9 cellular contexts compared by ENCODE assay signal in the genomic region with DNA sequence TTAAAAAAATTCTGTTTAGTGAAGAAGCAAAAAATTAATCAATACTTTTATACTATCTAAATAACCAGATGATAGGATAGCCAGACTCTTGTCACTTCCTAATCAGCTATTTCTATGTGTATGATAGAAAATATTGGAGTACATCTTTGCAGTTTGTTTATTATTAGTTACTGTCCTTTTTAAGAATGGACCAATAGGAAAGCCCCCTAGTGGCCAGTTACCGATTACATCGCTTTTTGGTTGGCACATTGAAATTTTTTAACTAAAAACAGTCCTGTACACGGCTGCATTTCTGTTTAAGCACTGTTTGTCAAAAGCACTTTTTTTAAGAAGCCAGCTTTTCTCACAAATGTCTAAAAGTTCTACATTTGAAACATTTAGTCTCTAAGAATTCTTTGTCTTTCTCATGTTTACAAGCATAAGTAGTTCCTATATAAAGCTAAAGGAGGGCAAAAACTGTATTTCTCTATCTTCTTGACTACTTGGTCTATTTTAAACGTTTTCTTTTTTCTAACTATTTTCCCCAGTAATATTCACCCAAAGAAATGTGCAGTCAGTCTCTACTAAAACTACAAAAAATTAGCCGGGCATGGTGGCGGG.
DNase-seq lines count a peak whose midpoint lies in the region; ATAC-seq, FAIRE-seq and TF ChIP-seq lines count a peak whose summit lies in the region.
"Had no signal": no experiment of that assay in that cellular context is flagged by ENCODE, and none has a peak within 500 bp of the region (broad histone marks: within the 10 kb centered on the region; RNA-seq: fewer than 3 reads in every experiment).

No MANE protein-coding gene starts in this region.

- no peak overlapping the region for H3K27ac Mint-ChIP-seq in CD8-positive, alpha-beta memory T cell

- no peaks in the 10 kb centered on the region for H3K9me3 ChIP-seq in Loucy (ENCODE audit: insufficient read depth, low read depth, low read length)
- no peaks in the 10 kb centered on the region for H3K9me3 ChIP-seq in kidney (ENCODE audit: control insufficient read depth in 1 of 2, low read length in 2 of 2)
- H3K9me3 ChIP-seq in CD8-positive, alpha-beta memory T cell (ENCODE audit: low read length), result no peaks in the 10 kb centered on the region
- H3K9me3 ChIP-seq: neutrophil had no signal

- H3K4me3 ChIP-seq in Loucy (ENCODE audit: low read length, poor library complexity, severe bottlenecking) (no peak overlapping the region), kidney (ENCODE audit: low read length in 2 of 2) (no peak overlapping the region)
- H3K4me3 ChIP-seq in CD8-positive, alpha-beta memory T cell (ENCODE audit: low read length), result no peak overlapping the region

- POLR2A ChIA-PET in CD8-positive, alpha-beta memory T cell (lab: Charles Lee), result no interaction called here

- peaks cover 0 to 4% (median 3%) of the 10 kb centered on the region in 5 donors for H3K9me3 Mint-ChIP-seq in CD8-positive, alpha-beta memory T cell

- intact Hi-C loops in kidney (cut with DNase I), result no loop called here

- no peaks in the 10 kb centered on the region for H3K79me2 ChIP-seq in Loucy (ENCODE audit: insufficient read depth, low read length)

- H3K36me3 ChIP-seq in Loucy (ENCODE audit: insufficient read depth, low read length), result no peaks in the 10 kb centered on the region
- H3K36me3 ChIP-seq in kidney (ENCODE audit: control insufficient read depth in 1 of 2, insufficient read depth in 2 of 2, low read length in 2 of 2), result no peaks in the 10 kb centered on the region
- no peaks in the 10 kb centered on the region for H3K36me3 ChIP-seq in CD8-positive, alpha-beta memory T cell (ENCODE audit: insufficient read depth, low read length)
- H3K36me3 ChIP-seq: neutrophil had no signal

- H3K27me3 ChIP-seq in Loucy (ENCODE audit: insufficient read depth, low read length, poor library complexity, severe bottlenecking), result no peaks in the 10 kb centered on the region
- no peaks in the 10 kb centered on the region for H3K27me3 ChIP-seq in CD8-positive, alpha-beta memory T cell (ENCODE audit: insufficient read depth, low read length, poor library complexity, severe bottlenecking)
- H3K27me3 ChIP-seq: neutrophil had no signal

- H3K9ac ChIP-seq in Loucy (ENCODE audit: low read depth, low read length, poor library complexity, severe bottlenecking) (no peak overlapping the region), kidney (ENCODE audit: low read length in 2 of 2) (no peak overlapping the region)

- TF ChIP-seq CTCF in Loucy (conservative IDR thresholded peaks at IDR 0.05; ENCODE audit: low read length) (peak; percentile 85), kidney (IDR thresholded peaks at IDR 0.05; ENCODE audit: borderline replicate concordance, extremely low read depth, insufficient read depth) (peak; percentile 49)

- H3K4me1 Mint-ChIP-seq in CD8-positive, alpha-beta memory T cell, result no peaks in the 10 kb centered on the region

- H2AFZ ChIP-seq in Loucy (ENCODE audit: low read length), result no peak overlapping the region

- peaks cover 0 to 1% of the 10 kb centered on the region in 2 donors for H3K27me3 Mint-ChIP-seq in CD8-positive, alpha-beta memory T cell

- H3K4me1 ChIP-seq in Loucy (ENCODE audit: insufficient read depth, low read length, poor library complexity, severe bottlenecking) (no peaks in the 10 kb centered on the region), kidney (ENCODE audit: control insufficient read depth in 1 of 2, insufficient read depth in 1 of 2, low read depth in 1 of 2, low read length in 2 of 2) (no peaks in the 10 kb centered on the region)
- no peaks in the 10 kb centered on the region for H3K4me1 ChIP-seq in CD8-positive, alpha-beta memory T cell (ENCODE audit: insufficient read depth, low read length)

- no peak overlapping the region for H3K4me2 ChIP-seq in Loucy (ENCODE audit: low read depth, low read length, poor library complexity, severe bottlenecking)

- CTCF ChIA-PET in CD8-positive, alpha-beta memory T cell (lab: Charles Lee), result no interaction called here

- no peak overlapping the region for H3K4me3 Mint-ChIP-seq in CD8-positive, alpha-beta memory T cell

- ATAC-seq in HG02840 (IDR thresholded peaks at IDR 0.05; ENCODE audit: low FRiP score, unreplicated experiment) (no peak), HG03280 (IDR thresholded peaks at IDR 0.05; ENCODE audit: unreplicated experiment) (no peak)

- H3K36me3 Mint-ChIP-seq in CD8-positive, alpha-beta memory T cell, result no peaks in the 10 kb centered on the region

- FAIRE-seq in kidney (lab: Jason Lieb, UNC), result peak; percentile 77

- H4K20me1 ChIP-seq in Loucy (ENCODE audit: insufficient read depth, low read length, poor library complexity, severe bottlenecking), result no peaks in the 10 kb centered on the region

- H3K9me2 ChIP-seq in Loucy (replicated peaks; ENCODE audit: low read depth, low read length), result no peaks in the 10 kb centered on the region

- no peaks in the 10 kb centered on the region for H3F3A ChIP-seq in Loucy (ENCODE audit: low read depth)

- DNase-seq in NCI-H2171 treated with DMSO at 0.1 percent for 48 hours (lab: John Stamatoyannopoulos, UW), result peak; percentile 1
- DNase-seq in NCI-H2171 (lab: John Stamatoyannopoulos, UW), result no peak
- DNase-seq in amniotic stem cell (lab: John Stamatoyannopoulos, UW), result peak; percentile 64
- DNase-seq in kidney, result no peak
- DNase-seq in CD8-positive, alpha-beta memory T cell, result no peak

- H3K27ac ChIP-seq in kidney (ENCODE audit: low read depth in 2 of 2, low read length in 2 of 2), result no peak overlapping the region
- H3K27ac ChIP-seq in CD8-positive, alpha-beta memory T cell (ENCODE audit: low read depth, low read length), result no peak overlapping the region
- H3K27ac ChIP-seq: neutrophil had no signal

Comparison
In these comparisons a context has a peak if more than half of its experiments do, and no peak if none do; other contexts are left out.
1. DNase-seq: peak in NCI-H2171 treated with DMSO at 0.1 percent for 48 hours (single experiment) and amniotic stem cell (single experiment); none in NCI-H2171 (single experiment), kidney (single experiment) and CD8-positive, alpha-beta memory T cell (0 of 5).